In the genomic region with DNA sequence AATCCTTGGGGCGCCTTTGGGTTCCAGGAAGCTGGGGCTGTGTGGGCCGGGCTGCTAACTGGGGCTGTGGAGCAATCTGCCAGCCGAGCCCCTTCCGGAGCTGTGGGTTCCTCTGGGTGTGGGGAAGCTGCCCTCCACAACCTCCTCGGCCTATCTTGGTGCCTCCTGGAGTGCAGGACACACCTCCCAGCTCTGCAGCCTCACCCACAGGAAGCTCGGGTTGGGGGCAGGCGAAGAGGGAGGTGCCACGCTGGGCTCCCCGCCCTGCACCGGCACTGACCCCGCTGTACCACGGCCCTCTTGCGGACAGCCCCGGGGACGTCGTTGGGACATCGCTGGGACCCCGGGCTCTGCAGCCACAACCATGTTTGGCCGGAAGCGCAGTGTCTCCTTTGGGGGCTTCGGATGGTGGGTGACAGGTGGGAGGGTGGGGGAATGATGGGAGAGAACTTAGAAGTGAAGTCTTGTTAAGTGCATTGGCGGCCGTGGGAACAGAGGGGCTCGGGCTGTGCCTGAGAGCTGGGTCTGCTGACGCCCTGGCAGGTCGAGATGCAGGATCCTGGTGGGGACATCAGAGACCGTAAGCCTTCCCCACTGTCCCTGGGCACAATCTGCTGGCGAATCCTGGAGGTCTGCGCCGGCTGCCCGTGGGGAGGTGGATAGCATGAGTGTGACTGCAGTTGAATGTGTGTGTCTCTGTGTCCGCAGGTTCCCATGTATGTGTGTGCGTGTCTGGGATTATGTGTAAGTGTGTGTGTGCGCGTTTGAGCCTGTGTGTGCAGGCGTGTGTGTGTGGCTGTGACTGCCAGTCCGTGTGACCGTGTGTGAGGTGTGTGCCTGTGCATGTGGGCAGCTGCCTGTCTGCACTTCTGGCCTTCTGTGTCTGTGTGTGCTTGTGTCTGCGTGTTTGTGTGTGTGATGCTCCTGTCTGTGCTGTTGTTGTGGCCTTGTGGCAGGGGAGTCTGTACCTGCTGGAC, we compare ENCODE assay signal across 8 cellular contexts. TPM values are rescaled to one million over a fixed set of nuclear protein-coding genes. Genes with fewer than 3 reads are reported as not detected.
DNase-seq lines count a peak whose midpoint lies in the region; ATAC-seq and TF ChIP-seq lines count a peak whose summit lies in the region.

A gene (plus strand): TSS at position 275 of the 977 bp plus-strand sequence. CDS start 90 bp downstream, at position 365.

- H3K36me3 ChIP-seq in heart left ventricle, result no peaks in the 10 kb centered on the region

- TF ChIP-seq POLR2A in NB4 (IDR thresholded peaks at IDR 0.05; ENCODE audit: extremely low read depth, insufficient read length), result no peak
- TF ChIP-seq POLR2A in heart left ventricle (IDR thresholded peaks at IDR 0.05), result no peak

- intact Hi-C loops in heart left ventricle (cut with DNase I), result no loop called here

- ATAC-seq in heart left ventricle, result peak; percentile 14 to 79 (median 52)
- no peak for ATAC-seq in GM19452 (IDR thresholded peaks at IDR 0.05; ENCODE audit: unreplicated experiment)
- ATAC-seq in GM21529 (IDR thresholded peaks at IDR 0.05; ENCODE audit: unreplicated experiment), result no peak
- ATAC-seq in HG02884 (IDR thresholded peaks at IDR 0.05; ENCODE audit: unreplicated experiment), result no peak

- 66 to 74% (median 71%) methylated on average over 30 to 39 of the region's 39 CpGs for WGBS in heart left ventricle, 4 donors

- TF ChIP-seq CTCF in NB4 (IDR thresholded peaks at IDR 0.05; ENCODE audit: low read depth, low read length), result peak; percentile 19
- TF ChIP-seq CTCF in heart left ventricle (IDR thresholded peaks at IDR 0.05), result no peak

- peaks cover 0 to 22% (median 0%) of the 10 kb centered on the region in 9 donors for H3K27me3 ChIP-seq in heart left ventricle

- H3K4me3 ChIP-seq in NB4 (ENCODE audit: low read depth, low read length) (peak within 1 kb of the TSS; percentile 66), heart left ventricle (peak within 1 kb of the TSS in 7 of 12 donors; percentile 15 to 61 (median 28))

- H3K27ac ChIP-seq in heart left ventricle, result peak within 1 kb of the TSS in 1 of 12 donors; percentile 46

- no peaks in the 10 kb centered on the region for H3K9me3 ChIP-seq in heart left ventricle

- H3K4me1 ChIP-seq in heart left ventricle, result peaks cover 0 to 60% (median 2%) of the 10 kb centered on the region in 12 donors

- peak; percentile 95 for DNase-seq in NB4 (ENCODE audit: low read depth)
- DNase-seq in activated T-cell treated with anti-CD3 and anti-CD28 coated beads for 24 hours (ENCODE audit: low read depth), result peak; percentile 44
- DNase-seq in heart left ventricle, result peak; percentile 47 to 87 (median 71)
- DNase-seq in stimulated activated CD4-positive, alpha-beta T cell treated with anti-CD3 and anti-CD28 coated beads, Interleukin-2, amount 100 ng/mL, for 24 hours, result peak; percentile 63 to 66
- no peak for DNase-seq in NCI-H526 (lab: John Stamatoyannopoulos, UW)

RNA-seq across cellular contexts. Expression of the gene that starts here (rescaled TPM):
- total RNA-seq in heart left ventricle, result 10 to 100 TPM; 24.7 to 44.1 (median 36.5) TPM
- 10 to 100 TPM; 13.5 to 18.3 TPM for polyA plus RNA-seq in heart left ventricle

Comparison
In these comparisons a context has a peak if more than half of its experiments do, and no peak if none do; other contexts are left out.
1. DNase-seq: peak in NB4 (single experiment), activated T-cell treated with anti-CD3 and anti-CD28 coated beads for 24 hours (single experiment), heart left ventricle (5 of 5) and stimulated activated CD4-positive, alpha-beta T cell treated with anti-CD3 and anti-CD28 coated beads, Interleukin-2, amount 100 ng/mL, for 24 hours (2 of 2); none in NCI-H526 (0 of 2).
2. ATAC-seq: peak in heart left ventricle (4 of 4); none in GM19452 (single experiment), GM21529 (single experiment) and HG02884 (single experiment).